In genomic region chr6:41785689-41786450, GRCh38 we compare ENCODE assay signal across 1 cellular context.
TF ChIP-seq lines count a peak whose summit lies in the region.

No MANE protein-coding gene starts in this region.

TF ChIP-seq in H1, 55 proteins besides CTCF, POLR2A, EP300 and RAD21:
- TF ChIP-seq KDM1A (IDR thresholded peaks at IDR 0.05; ENCODE audit: borderline replicate concordance, low read length), result peak; percentile 79; the same call in 1 of the 2 replicates
- peak; percentile 64 for TF ChIP-seq ASH2L (IDR thresholded peaks at IDR 0.05; ENCODE audit: low read length)
- TF ChIP-seq GTF2F1 (IDR thresholded peaks at IDR 0.05; ENCODE audit: borderline replicate concordance, low read depth, low read length), result no peak
- TF ChIP-seq MAX (IDR thresholded peaks at IDR 0.05), result no peak
- 0 out of 2 replicates have a peak, but pooled peaks have one; percentile 51 for TF ChIP-seq RBBP5 (IDR thresholded peaks at IDR 0.05; ENCODE audit: borderline replicate concordance, low read depth, low read length)
- peak; percentile 59 for TF ChIP-seq KDM4A (IDR thresholded peaks at IDR 0.05; ENCODE audit: low read depth, low read length, severe bottlenecking)
- no peak for TF ChIP-seq KDM5A (IDR thresholded peaks at IDR 0.05; ENCODE audit: low read length)
- TF ChIP-seq NANOG (IDR thresholded peaks at IDR 0.05; ENCODE audit: insufficient read depth, low read depth, low read length, poor library complexity, severe bottlenecking), result no peak
- no peak for TF ChIP-seq BCL11A (IDR thresholded peaks at IDR 0.05; ENCODE audit: low read depth in 2 of 2, low read length in 2 of 2)
- TF ChIP-seq CTBP2 (IDR thresholded peaks at IDR 0.05; ENCODE audit: borderline replicate concordance, insufficient read depth, insufficient read length, low read length), result peak; percentile 24
- no peak for TF ChIP-seq JUN (IDR thresholded peaks at IDR 0.05; ENCODE audit: low read depth, low read length)
- no peak for TF ChIP-seq JUND (IDR thresholded peaks at IDR 0.05; ENCODE audit: low read length)
- no peak for TF ChIP-seq USF2 (IDR thresholded peaks at IDR 0.05; ENCODE audit: low read length)
- TF ChIP-seq ATF3 (IDR thresholded peaks at IDR 0.05; ENCODE audit: insufficient read depth, low read depth, low read length), result no peak
- TF ChIP-seq RFX5 (IDR thresholded peaks at IDR 0.05; ENCODE audit: borderline replicate concordance, low read depth, low read length), result no peak
- no peak for TF ChIP-seq SP2 (IDR thresholded peaks at IDR 0.05; ENCODE audit: low read length)
- no peak for TF ChIP-seq CHD7 (IDR thresholded peaks at IDR 0.05; ENCODE audit: insufficient replicate concordance, low read length)
- TF ChIP-seq CHD2 (IDR thresholded peaks at IDR 0.05; ENCODE audit: low read length), result no peak
- no peak for TF ChIP-seq POLR2AphosphoS5 (IDR thresholded peaks at IDR 0.05; ENCODE audit: low read depth, low read length)
TF ChIP-seq in H1: peak in this region for 5.
